ENCODE assay signal across 18 cellular contexts in genomic region chr1:32186077-32186476, GRCh38. TPM values are rescaled to one million over a fixed set of nuclear protein-coding genes. Genes with fewer than 3 reads are reported as not detected.
DNase-seq lines count a peak whose midpoint lies in the region; ATAC-seq and TF ChIP-seq lines count a peak whose summit lies in the region.
"Had no signal": no experiment of that assay in that cellular context is flagged by ENCODE, and none has a peak within 500 bp of the region (broad histone marks: within the 10 kb centered on the region; RNA-seq: fewer than 3 reads in every experiment).

No MANE protein-coding gene starts in this region.

- peaks cover 30 to 66% of the 10 kb centered on the region in 2 donors for H3K36me3 Mint-ChIP-seq in activated T-cell treated with anti-CD3 and anti-CD28 coated beads, Interleukin-2, amount 50 U/mL, for 72 hours (ENCODE audit: insufficient read depth in 2 of 2)
- peaks cover 84% of the 10 kb centered on the region for H3K36me3 Mint-ChIP-seq in activated CD4-positive, alpha-beta memory T cell treated with anti-CD3 and anti-CD28 coated beads, Interleukin-2, amount 10 ng/mL, durations not matched to agents 7 days and 5 days (ENCODE audit: low read depth)
- H3K36me3 Mint-ChIP-seq in osteocyte (ENCODE audit: unreplicated experiment), result peaks cover 53% of the 10 kb centered on the region

- no peak for TF ChIP-seq POLR2A in heart left ventricle (IDR thresholded peaks at IDR 0.05)

- H3K4me3 ChIP-seq in heart left ventricle, result no peak overlapping the region
- H3K4me3 ChIP-seq: adrenal gland, transverse colon had no signal

- WGBS in heart left ventricle, 4 donors, result 84 to 97% (median 93%) methylated on average over 2 of the region's 2 CpGs

- DNase-seq in activated T-cell treated with anti-CD3 and anti-CD28 coated beads, Interleukin-2, amount 50 U/mL, for 72 hours, result no peak
- no peak for DNase-seq in activated T-cell treated with anti-CD3 and anti-CD28 coated beads, Interleukin-2, amount 50 U/mL, for 48 hours
- DNase-seq in activated CD4-positive, alpha-beta memory T cell treated with anti-CD3 and anti-CD28 coated beads, Interleukin-2, amount 10 ng/mL, durations not matched to agents 7 days and 5 days, result no peak
- no peak for DNase-seq in osteocyte (ENCODE audit: extremely low spot score, unreplicated experiment)
- DNase-seq in heart left ventricle, result no peak
- DNase-seq: activated B cell treated with CpG ODN at 0.5 μM for 24 hours, adrenal gland, DMS79, foreskin fibroblast, NCI-H146, SIG-M5, small intestine, transverse colon had no signal

- H3K4me1 Mint-ChIP-seq in activated T-cell treated with anti-CD3 and anti-CD28 coated beads, Interleukin-2, amount 50 U/mL, for 72 hours (ENCODE audit: low read depth), result peaks cover 60% of the 10 kb centered on the region
- H3K4me1 Mint-ChIP-seq in activated CD4-positive, alpha-beta memory T cell treated with anti-CD3 and anti-CD28 coated beads, Interleukin-2, amount 10 ng/mL, durations not matched to agents 7 days and 5 days, result peaks cover 52% of the 10 kb centered on the region
- peaks cover 38% of the 10 kb centered on the region for H3K4me1 Mint-ChIP-seq in osteocyte (ENCODE audit: unreplicated experiment)

- peak; percentile 52 to 61 for ATAC-seq in activated T-cell treated with anti-CD3 and anti-CD28 coated beads, Interleukin-2, amount 50 U/mL, for 72 hours (replicated peaks in 1 of 2)
- ATAC-seq in activated CD4-positive, CD25-positive, alpha-beta regulatory T cell treated with anti-CD3 and anti-CD28 coated beads, Interleukin-2, amount 50 U/mL, for 24 hours, result no peak
- ATAC-seq in heart left ventricle, result no peak

- TF ChIP-seq CTCF in osteocyte (IDR thresholded peaks at IDR 0.05), result no peak
- no peak for TF ChIP-seq CTCF in heart left ventricle (IDR thresholded peaks at IDR 0.05)

- intact Hi-C loops in heart left ventricle (cut with DNase I), result no loop called here

- peaks cover 0 to 99% (median 95%) of the 10 kb centered on the region in 9 donors for H3K36me3 ChIP-seq in heart left ventricle

- H3K9me3 Mint-ChIP-seq in activated T-cell treated with anti-CD3 and anti-CD28 coated beads, Interleukin-2, amount 50 U/mL, for 72 hours, result no peaks in the 10 kb centered on the region
- H3K9me3 Mint-ChIP-seq in activated CD4-positive, alpha-beta memory T cell treated with anti-CD3 and anti-CD28 coated beads, Interleukin-2, amount 10 ng/mL, durations not matched to agents 7 days and 5 days, result no peaks in the 10 kb centered on the region
- H3K9me3 Mint-ChIP-seq in osteocyte (ENCODE audit: unreplicated experiment), result no peaks in the 10 kb centered on the region
- H3K9me3 Mint-ChIP-seq: activated B cell treated with CpG ODN at 0.5 μM for 24 hours had no signal

- peaks cover 4 to 51% (median 31%) of the 10 kb centered on the region in 12 donors for H3K4me1 ChIP-seq in heart left ventricle

- no peaks in the 10 kb centered on the region for H3K9me3 ChIP-seq in heart left ventricle
- H3K9me3 ChIP-seq: adrenal gland, transverse colon had no signal

- no peaks in the 10 kb centered on the region for H3K27me3 ChIP-seq in heart left ventricle
- H3K27me3 ChIP-seq: adrenal gland, transverse colon had no signal

- H3K27ac ChIP-seq in heart left ventricle, result no peak overlapping the region
- H3K27ac ChIP-seq: adrenal gland, transverse colon had no signal

- POLR2A ChIA-PET in activated CD4-positive, alpha-beta memory T cell treated with anti-CD3 and anti-CD28 coated beads, Interleukin-2, amount 10 ng/mL, durations not matched to agents 7 days and 5 days (lab: Charles Lee), result interaction anchor here (0.7 kb wide), 1 partner anchor 9 kb away, joined by 6 read pairs; no protein-coding TSS in a partner anchor

- peak overlapping the region; percentile 99 for H3K27ac Mint-ChIP-seq in activated T-cell treated with anti-CD3 and anti-CD28 coated beads, Interleukin-2, amount 50 U/mL, for 72 hours
- H3K27ac Mint-ChIP-seq in activated CD4-positive, alpha-beta memory T cell treated with anti-CD3 and anti-CD28 coated beads, Interleukin-2, amount 10 ng/mL, durations not matched to agents 7 days and 5 days, result peak overlapping the region; percentile 86
- H3K27ac Mint-ChIP-seq in osteocyte (ENCODE audit: unreplicated experiment), result peak overlapping the region; percentile 80
- H3K27ac Mint-ChIP-seq: activated B cell treated with CpG ODN at 0.5 μM for 24 hours had no signal

- CTCF ChIA-PET in activated CD4-positive, alpha-beta memory T cell treated with anti-CD3 and anti-CD28 coated beads, Interleukin-2, amount 10 ng/mL, durations not matched to agents 7 days and 5 days (lab: Charles Lee), result interaction anchor here (0.6 kb wide), 1 partner anchor 33 kb away, joined by 3 read pairs; no protein-coding TSS in a partner anchor

- H3K27me3 Mint-ChIP-seq in activated T-cell treated with anti-CD3 and anti-CD28 coated beads, Interleukin-2, amount 50 U/mL, for 72 hours (ENCODE audit: low read depth), result no peaks in the 10 kb centered on the region
- no peaks in the 10 kb centered on the region for H3K27me3 Mint-ChIP-seq in activated CD4-positive, alpha-beta memory T cell treated with anti-CD3 and anti-CD28 coated beads, Interleukin-2, amount 10 ng/mL, durations not matched to agents 7 days and 5 days
- no peaks in the 10 kb centered on the region for H3K27me3 Mint-ChIP-seq in osteocyte (ENCODE audit: unreplicated experiment)
- H3K27me3 Mint-ChIP-seq: activated B cell treated with CpG ODN at 0.5 μM for 24 hours had no signal

- H3K4me3 Mint-ChIP-seq in activated T-cell treated with anti-CD3 and anti-CD28 coated beads, Interleukin-2, amount 50 U/mL, for 72 hours, result peak overlapping the region; percentile 62 to 73
- peak overlapping the region; percentile 38 for H3K4me3 Mint-ChIP-seq in activated CD4-positive, alpha-beta memory T cell treated with anti-CD3 and anti-CD28 coated beads, Interleukin-2, amount 10 ng/mL, durations not matched to agents 7 days and 5 days
- H3K4me3 Mint-ChIP-seq in osteocyte (ENCODE audit: unreplicated experiment), result no peak overlapping the region
- H3K4me3 Mint-ChIP-seq: activated B cell treated with CpG ODN at 0.5 μM for 24 hours had no signal

RNA-seq across cellular contexts. Expression of gene TXLNA, which starts 6.6 kb away (rescaled TPM):
- total RNA-seq in activated T-cell treated with anti-CD3 and anti-CD28 coated beads, Interleukin-2, amount 50 U/mL, for 72 hours, result 100 to 1,000 TPM in 1 of 2 donors, 10 to 100 TPM in 1; 97.1 to 113 TPM
- 10 to 100 TPM; 79.8 to 81.2 TPM for total RNA-seq in activated CD4-positive, alpha-beta memory T cell treated with anti-CD3 and anti-CD28 coated beads, Interleukin-2, amount 10 ng/mL, durations not matched to agents 7 days and 5 days
- total RNA-seq in osteocyte (77.3 and 77.8 TPM in 2 replicates), heart left ventricle (10 to 100 TPM; 13.2 to 35.9 (median 18.6) TPM)
- polyA plus RNA-seq in heart left ventricle, result 10 to 100 TPM in 1 of 2 donors, 1 to 10 TPM in 1; 8.7 to 21.5 TPM

RNA-seq across cellular contexts. Expression of gene CCDC28B, which starts 14.3 kb away (rescaled TPM):
- 10 to 100 TPM; 20.0 to 24.6 TPM for total RNA-seq in activated T-cell treated with anti-CD3 and anti-CD28 coated beads, Interleukin-2, amount 50 U/mL, for 72 hours
- 10 to 100 TPM; 20.2 to 23.5 TPM for total RNA-seq in activated CD4-positive, alpha-beta memory T cell treated with anti-CD3 and anti-CD28 coated beads, Interleukin-2, amount 10 ng/mL, durations not matched to agents 7 days and 5 days
- total RNA-seq in osteocyte (24.0 and 29.9 TPM in 2 replicates), heart left ventricle (10 to 100 TPM; 12.5 to 23.7 (median 16.5) TPM)
- polyA plus RNA-seq in heart left ventricle, result 10 to 100 TPM; 19.0 to 40.2 TPM

RNA-seq across cellular contexts. Expression of gene IQCC, which starts 19.4 kb away (rescaled TPM):
- total RNA-seq in activated T-cell treated with anti-CD3 and anti-CD28 coated beads, Interleukin-2, amount 50 U/mL, for 72 hours, result 1 to 10 TPM; 3.7 to 4.6 TPM
- total RNA-seq in activated CD4-positive, alpha-beta memory T cell treated with anti-CD3 and anti-CD28 coated beads, Interleukin-2, amount 10 ng/mL, durations not matched to agents 7 days and 5 days, result 1 to 10 TPM; 3.7 to 3.8 TPM
- total RNA-seq in osteocyte (3.0 and 3.1 TPM in 2 replicates), heart left ventricle (1 to 10 TPM in 2 of 9 donors, under 1 TPM in 7; 0.56 to 1.9 (median 0.74) TPM)
- polyA plus RNA-seq in heart left ventricle, result under 1 TPM; 0.83 to 0.95 TPM

RNA-seq across cellular contexts. Expression of gene DCDC2B, which starts 22.8 kb away (rescaled TPM):
- total RNA-seq in activated T-cell treated with anti-CD3 and anti-CD28 coated beads, Interleukin-2, amount 50 U/mL, for 72 hours, result under 1 TPM in 1 of 2 donors, not detected in 1; 0.21 TPM
- under 1 TPM in 1 of 2 experiments, not detected in 1; 0.13 TPM for total RNA-seq in activated CD4-positive, alpha-beta memory T cell treated with anti-CD3 and anti-CD28 coated beads, Interleukin-2, amount 10 ng/mL, durations not matched to agents 7 days and 5 days
- total RNA-seq in osteocyte (not detected in 2 replicates), heart left ventricle (not detected)
- not detected for polyA plus RNA-seq in heart left ventricle
- total RNA-seq: activated B cell treated with CpG ODN at 0.5 μM for 24 hours, adrenal gland, dermis microvascular lymphatic vessel endothelial cell, H4, kidney epithelial cell, transverse colon had no signal
- polyA plus RNA-seq: adrenal gland, neural cell, small intestine had no signal

RNA-seq across cellular contexts. Expression of gene TMEM234, which starts 36.1 kb away (rescaled TPM):
- total RNA-seq in activated T-cell treated with anti-CD3 and anti-CD28 coated beads, Interleukin-2, amount 50 U/mL, for 72 hours, result 10 to 100 TPM in 1 of 2 donors, 1 to 10 TPM in 1; 9.8 to 10.5 TPM
- total RNA-seq in activated CD4-positive, alpha-beta memory T cell treated with anti-CD3 and anti-CD28 coated beads, Interleukin-2, amount 10 ng/mL, durations not matched to agents 7 days and 5 days, result 10 to 100 TPM; 15.3 to 16.4 TPM
- total RNA-seq in osteocyte (27.9 and 30.7 TPM in 2 replicates), heart left ventricle (10 to 100 TPM in 6 of 9 donors, 1 to 10 TPM in 3; 8.8 to 19.8 (median 10.8) TPM)
- 10 to 100 TPM in 1 of 2 donors, 1 to 10 TPM in 1; 7.7 to 19.4 TPM for polyA plus RNA-seq in heart left ventricle

Comparison
In these comparisons a context has a peak if more than half of its experiments do, and no peak if none do; other contexts are left out.
1. ATAC-seq: peak in activated T-cell treated with anti-CD3 and anti-CD28 coated beads, Interleukin-2, amount 50 U/mL, for 72 hours (2 of 2); none in activated CD4-positive, CD25-positive, alpha-beta regulatory T cell treated with anti-CD3 and anti-CD28 coated beads, Interleukin-2, amount 50 U/mL, for 24 hours (0 of 2) and heart left ventricle (0 of 4).
2. Peak in every context shown above with its lines, with median percentiles within 50 percentile points of each other: H3K27ac Mint-ChIP-seq.